Comparison of ENCODE assay signal across 20 cellular contexts in the genomic region with DNA sequence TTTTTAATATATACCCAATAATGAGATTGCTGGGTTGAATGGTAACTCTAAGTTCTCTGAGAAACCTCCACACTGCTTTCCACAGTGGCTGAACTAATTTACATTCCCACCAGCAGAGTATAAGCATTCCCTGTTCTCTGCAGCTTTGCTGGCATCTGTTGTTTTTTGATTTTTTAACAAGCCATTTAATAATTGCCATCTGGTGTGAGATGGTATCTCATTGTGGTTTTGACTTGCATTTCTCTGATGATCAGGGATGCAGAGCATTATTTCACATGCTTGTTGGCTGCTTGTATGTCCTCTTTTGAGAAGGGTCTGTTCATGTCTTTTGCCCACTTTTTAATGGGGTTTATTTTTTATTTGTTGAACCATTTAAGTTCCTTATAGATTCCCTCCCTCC.
"Had no signal": no experiment of that assay in that cellular context is flagged by ENCODE, and none has a peak within 500 bp of the region (broad histone marks: within the 10 kb centered on the region; RNA-seq: fewer than 3 reads in every experiment).

No MANE protein-coding gene starts in this region.

- H3K9me3 Mint-ChIP-seq: activated naive CD4-positive, alpha-beta T cell treated with anti-CD3 and anti-CD28 coated beads for 36 hours; activated naive CD8-positive, alpha-beta T cell treated with anti-CD3 and anti-CD28 coated beads, Interleukin-2, amount 50 U/mL, for 24 hours; activated T-helper 17 cell treated with anti-CD3 and anti-CD28 coated beads, Interleukin-2, amount 50 U/mL, for 72 hours; effector memory CD8-positive, alpha-beta T cell; neural crest cell; stimulated activated naive CD8-positive, alpha-beta T cell treated with anti-CD3 and anti-CD28 coated beads, Interleukin-15, Interleukin-2, amounts not matched to agents 100 ng/mL and 50 ng/mL, for 24 hours had no signal

- H3K4me3 Mint-ChIP-seq: activated naive CD4-positive, alpha-beta T cell treated with anti-CD3 and anti-CD28 coated beads for 36 hours; activated naive CD8-positive, alpha-beta T cell treated with anti-CD3 and anti-CD28 coated beads, Interleukin-2, amount 50 U/mL, for 24 hours; activated T-helper 17 cell treated with anti-CD3 and anti-CD28 coated beads, Interleukin-2, amount 50 U/mL, for 72 hours; effector memory CD8-positive, alpha-beta T cell; neural crest cell; stimulated activated naive CD8-positive, alpha-beta T cell treated with anti-CD3 and anti-CD28 coated beads, Interleukin-15, Interleukin-2, amounts not matched to agents 100 ng/mL and 50 ng/mL, for 24 hours had no signal

- H3K4me1 Mint-ChIP-seq: activated naive CD8-positive, alpha-beta T cell treated with anti-CD3 and anti-CD28 coated beads, Interleukin-2, amount 50 U/mL, for 24 hours; activated T-helper 17 cell treated with anti-CD3 and anti-CD28 coated beads, Interleukin-2, amount 50 U/mL, for 72 hours; neural crest cell had no signal

- H3K27ac ChIP-seq: ascending aorta, breast epithelium, epithelial cell of prostate, hepatocyte, prostate gland, upper lobe of left lung had no signal

- H3K36me3 ChIP-seq: ascending aorta, breast epithelium, prostate gland, upper lobe of left lung had no signal

- H3K27ac Mint-ChIP-seq: activated naive CD4-positive, alpha-beta T cell treated with anti-CD3 and anti-CD28 coated beads for 36 hours; activated naive CD8-positive, alpha-beta T cell treated with anti-CD3 and anti-CD28 coated beads, Interleukin-2, amount 50 U/mL, for 24 hours; activated T-helper 17 cell treated with anti-CD3 and anti-CD28 coated beads, Interleukin-2, amount 50 U/mL, for 72 hours; effector memory CD8-positive, alpha-beta T cell; stimulated activated naive CD8-positive, alpha-beta T cell treated with anti-CD3 and anti-CD28 coated beads, Interleukin-15, Interleukin-2, amounts not matched to agents 100 ng/mL and 50 ng/mL, for 24 hours had no signal

- H3K27me3 ChIP-seq: ascending aorta had no signal

- H3K4me1 ChIP-seq: ascending aorta, breast epithelium, prostate gland had no signal

- H3K9me3 ChIP-seq: ascending aorta, breast epithelium, prostate gland, upper lobe of left lung had no signal

- ATAC-seq: activated naive CD8-positive, alpha-beta T cell treated with anti-CD3 and anti-CD28 coated beads, Interleukin-2, amount 50 U/mL, for 24 hours; activated T-helper 17 cell treated with anti-CD3 and anti-CD28 coated beads, Interleukin-2, amount 50 U/mL, for 72 hours; effector memory CD8-positive, alpha-beta T cell; left lobe of liver; right cardiac atrium had no signal

- H3K4me3 ChIP-seq: ascending aorta, breast epithelium, hepatocyte, prostate gland, smooth muscle cell, upper lobe of left lung had no signal

- DNase-seq: activated CD4-positive, CD25-positive, alpha-beta regulatory T cell treated with anti-CD3 and anti-CD28 coated beads, Interleukin-2, amount 50 U/mL, for 72 hours; activated naive CD4-positive, alpha-beta T cell treated with anti-CD3 and anti-CD28 coated beads for 36 hours; activated naive CD8-positive, alpha-beta T cell treated with anti-CD3 and anti-CD28 coated beads, Interleukin-2, amount 50 U/mL, for 24 hours; activated T-cell treated with anti-CD3 and anti-CD28 coated beads for 4 hours; dermis blood vessel endothelial cell; effector memory CD8-positive, alpha-beta T cell; islet precursor cell; mammary epithelial cell; right cardiac atrium; upper lobe of left lung had no signal
